ENCODE assay signal across 9 cellular contexts in genomic region chr1:169550294-169550693, GRCh38. TPM values are rescaled to one million over a fixed set of nuclear protein-coding genes. Genes with fewer than 3 reads are reported as not detected.
DNase-seq lines count a peak whose midpoint lies in the region; ATAC-seq, FAIRE-seq and TF ChIP-seq lines count a peak whose summit lies in the region.
"Had no signal": no experiment of that assay in that cellular context is flagged by ENCODE, and none has a peak within 500 bp of the region (broad histone marks: within the 10 kb centered on the region; RNA-seq: fewer than 3 reads in every experiment).

No MANE protein-coding gene starts in this region.

- H3K9me2 ChIP-seq in MM.1S (replicated peaks; ENCODE audit: insufficient read depth, low read length) = no peaks in the 10 kb centered on the region

- H3K27me3 Mint-ChIP-seq in progenitor cell of endocrine pancreas = no peaks in the 10 kb centered on the region
- no peaks in the 10 kb centered on the region for H3K27me3 Mint-ChIP-seq in T-helper 2 cell treated with Interferon-gamma antibody and Interleukin-4, amounts not matched to agents 5 μg/mL and 100 μg/mL, for 36 hours (ENCODE audit: low read depth)

- TF ChIP-seq CTCF in AG09309 (IDR thresholded peaks at IDR 0.05; ENCODE audit: control insufficient read depth, insufficient read depth, low read depth, low read length, missing control alignments) (peak; percentile 34), MM.1S (IDR thresholded peaks at IDR 0.05; ENCODE audit: low read length) (peak; percentile 60), foreskin fibroblast (IDR thresholded peaks at IDR 0.05; ENCODE audit: low read depth, low read length) (peak; percentile 44), progenitor cell of endocrine pancreas (IDR thresholded peaks at IDR 0.05; ENCODE audit: unreplicated experiment) (peak; percentile 60)

- no peak overlapping the region for H3K9ac ChIP-seq in MM.1S (ENCODE audit: low read length)

- H3K36me3 ChIP-seq in MM.1S (replicated peaks; ENCODE audit: insufficient read depth, low read length) = no peaks in the 10 kb centered on the region

- no peak overlapping the region for H3K4me3 Mint-ChIP-seq in progenitor cell of endocrine pancreas (ENCODE audit: low read depth)
- no peak overlapping the region for H3K4me3 Mint-ChIP-seq in T-helper 2 cell treated with Interferon-gamma antibody and Interleukin-4, amounts not matched to agents 5 μg/mL and 100 μg/mL, for 36 hours

- no peaks in the 10 kb centered on the region for H3K9me3 ChIP-seq in MM.1S (replicated peaks; ENCODE audit: insufficient read depth, low read length)
- H3K9me3 ChIP-seq: upper lobe of left lung had no signal

- no peaks in the 10 kb centered on the region for H3K4me1 ChIP-seq in MM.1S (ENCODE audit: low read length)
- H3K4me1 ChIP-seq: upper lobe of left lung had no signal

- H3K27ac Mint-ChIP-seq in progenitor cell of endocrine pancreas = no peak overlapping the region
- H3K27ac Mint-ChIP-seq in T-helper 2 cell treated with Interferon-gamma antibody and Interleukin-4, amounts not matched to agents 5 μg/mL and 100 μg/mL, for 36 hours = no peak overlapping the region

- no peak overlapping the region for H2AFZ ChIP-seq in MM.1S (ENCODE audit: low read length)

- no peaks in the 10 kb centered on the region for H3K4me1 Mint-ChIP-seq in progenitor cell of endocrine pancreas (ENCODE audit: low read depth)
- H3K4me1 Mint-ChIP-seq in T-helper 2 cell treated with Interferon-gamma antibody and Interleukin-4, amounts not matched to agents 5 μg/mL and 100 μg/mL, for 36 hours (ENCODE audit: low read depth) = peaks cover 7% of the 10 kb centered on the region

- ATAC-seq in SK-N-SH treated with all-trans-retinoic acid at 6 μM for 48 hours = peak; percentile 86
- no peak for ATAC-seq in HG02623 (IDR thresholded peaks at IDR 0.05; ENCODE audit: unreplicated experiment)

- H4K20me1 ChIP-seq in MM.1S (ENCODE audit: insufficient read depth, low read length) = no peaks in the 10 kb centered on the region

- H3K4me3 ChIP-seq in AG09309 (ENCODE audit: control insufficient read depth, low read depth, low read length) = no peak overlapping the region
- H3K4me3 ChIP-seq in MM.1S (ENCODE audit: low read length) = no peak overlapping the region
- H3K4me3 ChIP-seq in foreskin fibroblast (ENCODE audit: low read depth in 1 of 2, low read length in 2 of 2) = no peak overlapping the region
- H3K4me3 ChIP-seq: upper lobe of left lung had no signal

- no peaks in the 10 kb centered on the region for H3K36me3 Mint-ChIP-seq in progenitor cell of endocrine pancreas (ENCODE audit: insufficient read depth)
- H3K36me3 Mint-ChIP-seq in T-helper 2 cell treated with Interferon-gamma antibody and Interleukin-4, amounts not matched to agents 5 μg/mL and 100 μg/mL, for 36 hours (ENCODE audit: low read depth) = no peaks in the 10 kb centered on the region

- no peak overlapping the region for H3K4me2 ChIP-seq in MM.1S (ENCODE audit: low read depth, low read length)

- no peaks in the 10 kb centered on the region for H3K9me3 Mint-ChIP-seq in progenitor cell of endocrine pancreas (ENCODE audit: low read depth)
- H3K9me3 Mint-ChIP-seq in T-helper 2 cell treated with Interferon-gamma antibody and Interleukin-4, amounts not matched to agents 5 μg/mL and 100 μg/mL, for 36 hours = no peaks in the 10 kb centered on the region

- DNase-seq in AG09309 (ENCODE audit: low read depth) (no peak), GM12892 (ENCODE audit: insufficient read length) (peak; percentile 0), MM.1S (peak; percentile 74), foreskin fibroblast (peak; percentile 16 to 61), progenitor cell of endocrine pancreas (ENCODE audit: low spot score, unreplicated experiment) (no peak)
- no peak for DNase-seq in T-helper 2 cell treated with Interferon-gamma antibody and Interleukin-4, amounts not matched to agents 5 μg/mL and 100 μg/mL, for 36 hours (ENCODE audit: low spot score)
- DNase-seq: upper lobe of left lung had no signal

- H3K27ac ChIP-seq in MM.1S (ENCODE audit: low read length) = no peak overlapping the region
- H3K27ac ChIP-seq: upper lobe of left lung had no signal

- no peaks in the 10 kb centered on the region for H3K27me3 ChIP-seq in MM.1S (replicated peaks; ENCODE audit: insufficient read depth, low read length)
- H3K27me3 ChIP-seq: upper lobe of left lung had no signal

- H3F3A ChIP-seq in MM.1S (ENCODE audit: insufficient read depth, low read length) = no peaks in the 10 kb centered on the region

- H3K79me2 ChIP-seq in MM.1S (ENCODE audit: low read length) = no peaks in the 10 kb centered on the region

- no peak for TF ChIP-seq POLR2A in GM12892 (IDR thresholded peaks at IDR 0.05; ENCODE audit: low read depth, low read length)

- FAIRE-seq in GM12892 (lab: Jason Lieb, UNC) = peak; percentile 89

TF ChIP-seq in SK-N-SH treated with all-trans-retinoic acid at 6 μM for 48 hours, 23 proteins besides CTCF, POLR2A, EP300 and RAD21:
- no peak for TF ChIP-seq TCF4 (CRISPR knock-in tag; IDR thresholded peaks at IDR 0.05; ENCODE audit: borderline replicate concordance)
- no peak for TF ChIP-seq RARB (CRISPR knock-in tag; IDR thresholded peaks at IDR 0.05)
- TF ChIP-seq GLIS3 (CRISPR knock-in tag; IDR thresholded peaks at IDR 0.05) = no peak
TF ChIP-seq in SK-N-SH treated with all-trans-retinoic acid at 6 μM for 48 hours: peak in this region for 0.

RNA-seq across cellular contexts. Expression of gene F5, which starts 36.0 kb away (rescaled TPM):
- 0.21 TPM for polyA plus RNA-seq in GM12892 (2012; ENCODE audit: missing spikeins)
- 1.7 and 2.9 TPM in 2 replicates for total RNA-seq in progenitor cell of endocrine pancreas

Comparison
In these comparisons a context has a peak if more than half of its experiments do, and no peak if none do; other contexts are left out.
1. DNase-seq: peak in GM12892 (single experiment), MM.1S (single experiment) and foreskin fibroblast (2 of 2); none in AG09309 (single experiment), progenitor cell of endocrine pancreas (single experiment) and T-helper 2 cell treated with Interferon-gamma antibody and Interleukin-4, amounts not matched to agents 5 μg/mL and 100 μg/mL, for 36 hours (single experiment).
2. Peak in every context shown above with its lines, with median percentiles within 50 percentile points of each other: CTCF ChIP-seq.